In the genomic region with DNA sequence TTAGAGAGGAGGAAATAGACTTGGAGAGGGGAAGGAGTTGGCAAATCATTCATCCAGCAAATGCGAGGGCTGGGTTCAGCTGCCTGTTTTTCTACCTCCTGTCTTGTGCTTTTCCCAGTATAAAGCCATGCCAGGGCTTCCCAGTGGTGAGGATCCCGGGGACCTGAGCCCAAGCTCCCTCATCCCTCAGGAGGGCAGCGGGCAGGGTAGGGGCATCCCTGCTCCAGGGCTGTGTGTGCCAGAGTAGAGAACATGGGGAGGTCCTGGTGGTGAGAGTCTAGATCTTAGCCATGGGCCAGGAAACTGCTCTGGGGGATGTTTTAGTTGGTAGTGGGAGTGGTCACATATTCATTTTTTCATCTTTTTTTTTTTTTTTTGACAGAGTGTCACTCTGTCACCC, we compare ENCODE assay signal across 28 cellular contexts. TPM values are rescaled to one million over a fixed set of nuclear protein-coding genes. Genes with fewer than 3 reads are reported as not detected.
"Had no signal": no experiment of that assay in that cellular context is flagged by ENCODE, and none has a peak within 500 bp of the region (broad histone marks: within the 10 kb centered on the region; RNA-seq: fewer than 3 reads in every experiment).

No MANE protein-coding gene starts in this region.

- H3K27me3 ChIP-seq: right lobe of liver, transverse colon, uterus had no signal

- DNase-seq: hypothalamus; immature natural killer cell; kidney; left colon; left lung; mesendoderm; midbrain; mucosa of descending colon; naive thymus-derived CD4-positive, alpha-beta T cell; nucleus accumbens; psoas muscle; right lobe of liver; stimulated activated CD4-positive, alpha-beta T cell treated with anti-CD3 and anti-CD28 coated beads, Interleukin-1b, Interleukin-23, amount 100 ng/mL, for 48 hours; stimulated activated CD4-positive, alpha-beta T cell treated with anti-CD3 and anti-CD28 coated beads, Interleukin-2, amount 100 ng/mL, for 48 hours; stimulated activated CD4-positive, alpha-beta T cell treated with anti-CD3 and anti-CD28 coated beads, Interleukin-4, amount 100 ng/mL, for 4 hours; stimulated activated CD8-positive, alpha-beta memory T cell treated with anti-CD3 and anti-CD28 coated beads, Interleukin-4, amount 100 ng/mL, for 48 hours; stimulated activated naive CD4-positive, alpha-beta T cell treated with Interleukin-2 at 50 U/mL for 16 hours; stimulated activated naive CD8-positive, alpha-beta T cell treated with anti-CD3 and anti-CD28 coated beads, Interleukin-15, amount 100 ng/mL, for 72 hours; substantia nigra; transverse colon; uterus had no signal

- H3K9me3 ChIP-seq: left lung, mucosa of descending colon, psoas muscle, right lobe of liver, transverse colon, uterus had no signal

- H3K9ac ChIP-seq: parathyroid adenoma had no signal

- H3K4me2 ChIP-seq: smooth muscle cell had no signal

- H2AFZ ChIP-seq: parathyroid adenoma had no signal

- H3K4me1 ChIP-seq: parathyroid adenoma, psoas muscle, right lobe of liver, transverse colon, uterus had no signal

- H3K4me3 ChIP-seq: left lung, lung, mucosa of descending colon, psoas muscle, right lobe of liver, smooth muscle cell, transverse colon, uterus had no signal

- H3K36me3 ChIP-seq: left lung, right lobe of liver, transverse colon, uterus had no signal

- H3K79me2 ChIP-seq: parathyroid adenoma had no signal

- H3K27ac ChIP-seq: left lung, parathyroid adenoma, psoas muscle, right lobe of liver, transverse colon, uterus had no signal

RNA-seq across cellular contexts. Expression of a gene that starts 43.6 kb away (rescaled TPM):
- total RNA-seq: kidney; left lung; mucosa of descending colon; myocyte; naive thymus-derived CD4-positive, alpha-beta T cell; natural killer cell treated with Interleukin-12 subunit alpha and Interleukin-12 subunit beta and Interleukin-15 and Interleukin-18, amount 100 ng/mL, for 72 hours; osteoblast; right lobe of liver; skeletal muscle tissue; smooth muscle cell; uterus had no signal
- polyA plus RNA-seq: lung; naive thymus-derived CD4-positive, alpha-beta T cell; smooth muscle cell had no signal
